1 cellular context compared by ENCODE assay signal in genomic region chr14:64500088-64500487, GRCh38.
TF ChIP-seq lines count a peak whose summit lies in the region.

No MANE protein-coding gene starts in this region.

TF ChIP-seq in WTC11, 78 proteins besides CTCF, POLR2A, EP300 and RAD21 (continued from another document):
- TF ChIP-seq ZNF138 (CRISPR knock-in tag; conservative IDR thresholded peaks at IDR 0.05), result no peak
- TF ChIP-seq AFF4 (CRISPR knock-in tag; IDR thresholded peaks at IDR 0.05; ENCODE audit: borderline replicate concordance), result no peak
- TF ChIP-seq SMAD4 (CRISPR knock-in tag; IDR thresholded peaks at IDR 0.05), result no peak
- TF ChIP-seq JUN (CRISPR knock-in tag; IDR thresholded peaks at IDR 0.05), result no peak
- no peak for TF ChIP-seq PREB (CRISPR knock-in tag; IDR thresholded peaks at IDR 0.05; ENCODE audit: borderline replicate concordance)
- TF ChIP-seq NFYB (CRISPR knock-in tag; conservative IDR thresholded peaks at IDR 0.05; ENCODE audit: low read depth), result no peak
